In genomic region chr22:46563381-46564083, GRCh38 we compare ENCODE assay signal across 8 cellular contexts. TPM values are rescaled to one million over a fixed set of nuclear protein-coding genes. Genes with fewer than 3 reads are reported as not detected.
DNase-seq lines count a peak whose midpoint lies in the region; ATAC-seq and TF ChIP-seq lines count a peak whose summit lies in the region.

No MANE protein-coding gene starts in this region.

- 0 to 29% methylated on average over 1 to 5 of the region's 20 CpGs for WGBS in gastroesophageal sphincter (ENCODE audit: low coverage in 1 of 2), 2 donors

- H3K4me1 ChIP-seq in gastroesophageal sphincter = peaks cover 0 to 12% (median 8%) of the 10 kb centered on the region in 3 donors
- H3K4me1 ChIP-seq in uterus = peaks cover 0 to 8% of the 10 kb centered on the region in 2 donors

- intact Hi-C loops in activated T-helper 2 cell treated with anti-CD3 and anti-CD28 coated beads, Interferon-gamma antibody, Interleukin-2, Interleukin-4, amounts not matched to agents 10 μg/mL and 5 μg/mL and 100 μg/mL, durations not matched to agents 14 hours and 24 hours and 36 hours (cut with micrococcal nuclease) = loop anchor here (5.0 kb wide), 1 partner anchor 109 kb away; no protein-coding TSS in a partner anchor
- intact Hi-C loops in posterior vena cava (cut with DNase I) (loop anchor here in 1 of 2 donors (10.0 kb wide), 1 partner anchor 91 kb away; no protein-coding TSS in a partner anchor), uterus (cut with DNase I; ENCODE audit: low total_unique reads) (no loop called here)

- TF ChIP-seq POLR2A in gastroesophageal sphincter (IDR thresholded peaks at IDR 0.05) (no peak), uterus (IDR thresholded peaks at IDR 0.05) (no peak)

- H3K36me3 ChIP-seq in gastroesophageal sphincter (no peaks in the 10 kb centered on the region), uterus (no peaks in the 10 kb centered on the region)

- peak overlapping the region; percentile 35 for H3K27ac Mint-ChIP-seq in activated T-helper 2 cell treated with anti-CD3 and anti-CD28 coated beads, Interferon-gamma antibody, Interleukin-2, Interleukin-4, amounts not matched to agents 10 μg/mL and 5 μg/mL and 100 μg/mL, durations not matched to agents 14 hours and 24 hours and 36 hours

- H3K4me1 Mint-ChIP-seq in activated T-helper 2 cell treated with anti-CD3 and anti-CD28 coated beads, Interferon-gamma antibody, Interleukin-2, Interleukin-4, amounts not matched to agents 10 μg/mL and 5 μg/mL and 100 μg/mL, durations not matched to agents 14 hours and 24 hours and 36 hours (ENCODE audit: low read depth) = peaks cover 7% of the 10 kb centered on the region

- POLR2A ChIA-PET in RWPE1 (lab: Yijun Ruan, JAX; ENCODE audit: low non-redundant PET) = interaction anchor here (0.6 to 0.7 kb wide), 2 partner anchors 15 to 191 kb away, joined by 3 to 5 read pairs; no protein-coding TSS in a partner anchor

- no peaks in the 10 kb centered on the region for H3K36me3 Mint-ChIP-seq in activated T-helper 2 cell treated with anti-CD3 and anti-CD28 coated beads, Interferon-gamma antibody, Interleukin-2, Interleukin-4, amounts not matched to agents 10 μg/mL and 5 μg/mL and 100 μg/mL, durations not matched to agents 14 hours and 24 hours and 36 hours (ENCODE audit: low read depth)

- TF ChIP-seq CTCF in RWPE1 (conservative IDR thresholded peaks at IDR 0.05; ENCODE audit: low read depth) (peak; percentile 81), gastroesophageal sphincter (IDR thresholded peaks at IDR 0.05) (peak in 3 of 4 experiments; percentile 69 to 83 (median 80)), uterus (IDR thresholded peaks at IDR 0.05) (peak; percentile 51 to 68 (median 65))

- CTCF ChIA-PET in RWPE1 (lab: Yijun Ruan, JAX) = interaction anchor here (0.6 to 1.6 kb wide), 16 partner anchors 10 to 239 kb away, joined by 3 to 5 read pairs (median 4); partner anchors contain the start of gene CELSR1

- H3K4me3 ChIP-seq in gastroesophageal sphincter = no peak overlapping the region
- no peak overlapping the region for H3K4me3 ChIP-seq in uterus

- peak; percentile 84 for TF ChIP-seq RAD21 in Ishikawa (IDR thresholded peaks at IDR 0.05; ENCODE audit: low read depth)

- H3K27me3 Mint-ChIP-seq in activated T-helper 2 cell treated with anti-CD3 and anti-CD28 coated beads, Interferon-gamma antibody, Interleukin-2, Interleukin-4, amounts not matched to agents 10 μg/mL and 5 μg/mL and 100 μg/mL, durations not matched to agents 14 hours and 24 hours and 36 hours (ENCODE audit: low read depth) = no peaks in the 10 kb centered on the region

- no peaks in the 10 kb centered on the region for H3K9me3 Mint-ChIP-seq in activated T-helper 2 cell treated with anti-CD3 and anti-CD28 coated beads, Interferon-gamma antibody, Interleukin-2, Interleukin-4, amounts not matched to agents 10 μg/mL and 5 μg/mL and 100 μg/mL, durations not matched to agents 14 hours and 24 hours and 36 hours

- H3K27me3 ChIP-seq in gastroesophageal sphincter (no peaks in the 10 kb centered on the region), uterus (no peaks in the 10 kb centered on the region)

- DNase-seq in DMS79 (lab: John Stamatoyannopoulos, UW) (peak; percentile 79), RWPE1 (ENCODE audit: low spot score) (peak; percentile 59), posterior vena cava (ENCODE audit: low spot score) (peak; percentile 93), uterus (peak in 1 of 2 donors; percentile 56)
- DNase-seq in activated T-helper 2 cell treated with anti-CD3 and anti-CD28 coated beads, Interferon-gamma antibody, Interleukin-2, Interleukin-4, amounts not matched to agents 10 μg/mL and 5 μg/mL and 100 μg/mL, durations not matched to agents 14 hours and 24 hours and 36 hours (ENCODE audit: low spot score) = peak; percentile 63

- H3K4me3 Mint-ChIP-seq in activated T-helper 2 cell treated with anti-CD3 and anti-CD28 coated beads, Interferon-gamma antibody, Interleukin-2, Interleukin-4, amounts not matched to agents 10 μg/mL and 5 μg/mL and 100 μg/mL, durations not matched to agents 14 hours and 24 hours and 36 hours (ENCODE audit: low read depth) = no peak overlapping the region

- peak overlapping the region; percentile 68 for H3K27ac ChIP-seq in RWPE1
- peak overlapping the region in 1 of 4 donors; percentile 44 for H3K27ac ChIP-seq in gastroesophageal sphincter
- H3K27ac ChIP-seq in uterus = no peak overlapping the region

- no peak for TF ChIP-seq EP300 in Ishikawa (IDR thresholded peaks at IDR 0.05; ENCODE audit: borderline replicate concordance)
- TF ChIP-seq EP300 in gastroesophageal sphincter (IDR thresholded peaks at IDR 0.05) = no peak

- H3K9me3 ChIP-seq in gastroesophageal sphincter (no peaks in the 10 kb centered on the region), uterus (no peaks in the 10 kb centered on the region)

- peak; percentile 82 for ATAC-seq in gastroesophageal sphincter
- ATAC-seq in GM18861 (IDR thresholded peaks at IDR 0.05; ENCODE audit: unreplicated experiment) = no peak

TF ChIP-seq in Ishikawa, 13 proteins besides CTCF, POLR2A, EP300 and RAD21:
- TF ChIP-seq YY1 (IDR thresholded peaks at IDR 0.05; ENCODE audit: low read depth) (no peak), USF1 (IDR thresholded peaks at IDR 0.05) (peak; percentile 48; the same call in 1 of the 2 replicates)

RNA-seq across cellular contexts. Expression of gene CELSR1, which starts 26.1 kb away (rescaled TPM):
- total RNA-seq in activated T-helper 2 cell treated with anti-CD3 and anti-CD28 coated beads, Interferon-gamma antibody, Interleukin-2, Interleukin-4, amounts not matched to agents 10 μg/mL and 5 μg/mL and 100 μg/mL, durations not matched to agents 14 hours and 24 hours and 36 hours = 0.30 and 0.41 TPM in 2 replicates
- 1 to 10 TPM; 1.7 to 4.8 (median 4.3) TPM for total RNA-seq in gastroesophageal sphincter
- 1 to 10 TPM; 2.6 to 2.8 TPM for total RNA-seq in posterior vena cava
- 10 to 100 TPM in 1 of 4 donors, 1 to 10 TPM in 3; 1.5 to 15.8 (median 8.4) TPM for total RNA-seq in uterus

RNA-seq across cellular contexts. Expression of gene GRAMD4, which starts 56.7 kb away (rescaled TPM):
- 90.8 and 91.6 TPM in 2 replicates for total RNA-seq in activated T-helper 2 cell treated with anti-CD3 and anti-CD28 coated beads, Interferon-gamma antibody, Interleukin-2, Interleukin-4, amounts not matched to agents 10 μg/mL and 5 μg/mL and 100 μg/mL, durations not matched to agents 14 hours and 24 hours and 36 hours
- total RNA-seq in gastroesophageal sphincter (10 to 100 TPM; 10.8 to 53.3 (median 33.2) TPM), posterior vena cava (10 to 100 TPM; 15.9 to 18.6 TPM), uterus (10 to 100 TPM in 3 of 4 donors, 1 to 10 TPM in 1; 5.6 to 37.0 (median 15.2) TPM)
